Comparison of ENCODE assay signal across 3 cellular contexts in genomic region chrX:77514177-77514576, GRCh38.
"Had no signal": no experiment of that assay in that cellular context is flagged by ENCODE, and none has a peak within 500 bp of the region (broad histone marks: within the 10 kb centered on the region; RNA-seq: fewer than 3 reads in every experiment).

No MANE protein-coding gene starts in this region.

- ATAC-seq: GM12878 had no signal

- H3K4me3 ChIP-seq: GM12878 had no signal

- DNase-seq: GDM1, GF-D8 had no signal
